ENCODE assay signal across 1 cellular context in genomic region chr20:49964964-49965780, GRCh38.
TF ChIP-seq lines count a peak whose summit lies in the region.

No MANE protein-coding gene starts in this region.

TF ChIP-seq in IMR-90, 13 proteins besides CTCF, POLR2A, EP300 and RAD21:
- 0 out of 2 replicates have a peak, but pooled peaks have one; percentile 12 for TF ChIP-seq SMC3 (IDR thresholded peaks at IDR 0.05; ENCODE audit: low read depth, low read length)
- TF ChIP-seq MAZ (IDR thresholded peaks at IDR 0.05; ENCODE audit: borderline replicate concordance, low read depth, low read length), result no peak
- no peak for TF ChIP-seq NFE2L2 (IDR thresholded peaks at IDR 0.05; ENCODE audit: low read depth, low read length)
